In genomic region chr13:87361216-87361615, GRCh38 we compare ENCODE assay signal across 21 cellular contexts.
"Had no signal": no experiment of that assay in that cellular context is flagged by ENCODE, and none has a peak within 500 bp of the region (broad histone marks: within the 10 kb centered on the region; RNA-seq: fewer than 3 reads in every experiment).

No MANE protein-coding gene starts in this region.

- DNase-seq: colonic mucosa; cortex of kidney; dermis blood vessel endothelial cell; dorsolateral prefrontal cortex; effector CD4-positive, alpha-beta T cell; effector CD8-positive, alpha-beta T cell; effector memory CD4-positive, alpha-beta T cell; effector memory CD8-positive, alpha-beta T cell; endodermal cell; erythroblast; esophagus squamous epithelium; foreskin fibroblast; foreskin keratinocyte; foreskin melanocyte; gastrocnemius medialis; glutamatergic neuron; head of caudate nucleus; heart left ventricle; heart right ventricle had no signal

- ATAC-seq: effector memory CD8-positive, alpha-beta T cell; esophagus mucosa; foreskin keratinocyte; gastrocnemius medialis; gastroesophageal sphincter; heart left ventricle; heart right ventricle had no signal
